ENCODE assay signal across 15 cellular contexts in genomic region chr3:74661672-74662071, GRCh38. TPM values are rescaled to one million over a fixed set of nuclear protein-coding genes. Genes with fewer than 3 reads are reported as not detected.
"Had no signal": no experiment of that assay in that cellular context is flagged by ENCODE, and none has a peak within 500 bp of the region (broad histone marks: within the 10 kb centered on the region; RNA-seq: fewer than 3 reads in every experiment).

No MANE protein-coding gene starts in this region.

- H3K27ac ChIP-seq: coronary artery, esophagus muscularis mucosa, lower lobe of right lung, ovary, thoracic aorta, WERI-Rb-1 had no signal

- H3K4me1 ChIP-seq: esophagus muscularis mucosa, lower lobe of right lung had no signal

- H3K9me3 ChIP-seq: lower lobe of right lung, ovary, thoracic aorta had no signal

- H3K4me3 ChIP-seq: coronary artery, esophagus muscularis mucosa, lower lobe of right lung, ovary, thoracic aorta had no signal

- DNase-seq: activated CD4-positive, alpha-beta T cell treated with anti-CD3 and anti-CD28 coated beads for 4 hours; activated CD8-positive, alpha-beta memory T cell treated with anti-CD3 and anti-CD28 coated beads, Interleukin-2, amount 50 U/mL, for 4 hours; activated CD8-positive, alpha-beta T cell treated with anti-CD3 and anti-CD28 coated beads, Interleukin-2, amount 10 ng/mL, durations not matched to agents 7 days and 5 days; activated effector memory CD4-positive, alpha-beta T cell treated with anti-CD3 and anti-CD28 coated beads, Interleukin-2, amount 50 U/mL, for 16 hours; activated T-cell treated with anti-CD3 and anti-CD28 coated beads, Interleukin-2, amount 50 U/mL, for 48 hours; caudate nucleus; foreskin fibroblast; lower lobe of right lung; ovary; T-helper 1 cell; T1000; WERI-Rb-1 had no signal

- H3K36me3 ChIP-seq: esophagus muscularis mucosa, lower lobe of right lung, ovary, thoracic aorta, WERI-Rb-1 had no signal

- H3K27me3 ChIP-seq: esophagus muscularis mucosa, ovary had no signal

RNA-seq across cellular contexts. Expression of gene CNTN3, which starts 47.2 kb away (rescaled TPM):
- total RNA-seq: activated CD8-positive, alpha-beta T cell treated with anti-CD3 and anti-CD28 coated beads, Interleukin-2, amount 10 ng/mL, durations not matched to agents 7 days and 5 days had no signal
